23 cellular contexts compared by ENCODE assay signal in genomic region chr3:12325594-12326295, GRCh38. TPM values are rescaled to one million over a fixed set of nuclear protein-coding genes. Genes with fewer than 3 reads are reported as not detected.
DNase-seq lines count a peak whose midpoint lies in the region; ATAC-seq lines count a peak whose summit lies in the region.
"Had no signal": no experiment of that assay in that cellular context is flagged by ENCODE, and none has a peak within 500 bp of the region (broad histone marks: within the 10 kb centered on the region; RNA-seq: fewer than 3 reads in every experiment).

No MANE protein-coding gene starts in this region.

- H3K9me3 Mint-ChIP-seq in activated T-helper 2 cell treated with anti-CD3 and anti-CD28 coated beads, Interferon-gamma antibody, Interleukin-2, Interleukin-4, amounts not matched to agents 10 μg/mL and 5 μg/mL and 100 μg/mL, durations not matched to agents 14 hours and 24 hours and 36 hours: peaks cover 3% of the 10 kb centered on the region
- H3K9me3 Mint-ChIP-seq in activated naive CD4-positive, alpha-beta T cell treated with anti-CD3 and anti-CD28 coated beads, Interleukin-2, amount 50 U/mL, for 72 hours: no peaks in the 10 kb centered on the region
- H3K9me3 Mint-ChIP-seq: activated B cell treated with CpG ODN at 0.5 μM for 24 hours; activated T-helper 1 cell treated with anti-CD3 and anti-CD28 coated beads, Interleukin-12 subunit alpha, Interleukin-12 subunit beta, Interleukin-2, Interleukin-4 antibody, amounts not matched to agents 30 ng/mL and 10 ng/mL and 1 ng/mL, durations not matched to agents 14 hours and 24 hours and 36 hours; CD8-positive, alpha-beta memory T cell; neural progenitor cell; T-helper 2 cell treated with Interferon-gamma antibody and Interleukin-4, amounts not matched to agents 5 μg/mL and 100 μg/mL, for 36 hours had no signal

- H3K4me3 ChIP-seq in BLaER1 (no peak overlapping the region), muscle layer of duodenum (ENCODE audit: low read depth in 1 of 2, low read length in 2 of 2) (no peak overlapping the region)
- H3K4me3 ChIP-seq: cardiac muscle cell, neural progenitor cell, SJCRH30, testis had no signal

- ATAC-seq in activated naive CD4-positive, alpha-beta T cell treated with anti-CD3 and anti-CD28 coated beads, Interleukin-2, amount 50 U/mL, for 72 hours: no peak
- no peak for ATAC-seq in HG03521 (IDR thresholded peaks at IDR 0.05; ENCODE audit: unreplicated experiment)

- DNase-seq in MV-4-11 (lab: John Stamatoyannopoulos, UW): peak; percentile 87
- no peak for DNase-seq in activated T-helper 2 cell treated with anti-CD3 and anti-CD28 coated beads, Interferon-gamma antibody, Interleukin-2, Interleukin-4, amounts not matched to agents 10 μg/mL and 5 μg/mL and 100 μg/mL, durations not matched to agents 14 hours and 24 hours and 36 hours (ENCODE audit: low spot score)
- DNase-seq in stimulated activated CD8-positive, alpha-beta memory T cell treated with anti-CD3 and anti-CD28 coated beads, Interleukin-4, amount 100 ng/mL, for 48 hours: no peak
- no peak for DNase-seq in activated naive CD4-positive, alpha-beta T cell treated with anti-CD3 and anti-CD28 coated beads, Interleukin-2, amount 50 U/mL, for 72 hours (ENCODE audit: low spot score in 2 of 2)
- no peak for DNase-seq in activated effector memory CD4-positive, alpha-beta T cell treated with anti-CD3 and anti-CD28 coated beads, Interleukin-2, amount 50 U/mL, for 16 hours
- DNase-seq: activated B cell treated with CpG ODN at 0.5 μM for 24 hours; CD8-positive, alpha-beta memory T cell; DMS79 treated with DMSO at 0.1 percent for 48 hours; erythroblast; midbrain; NCI-H2081; NCI-H510A treated with DMSO at 0.1 percent for 48 hours; SJCRH30; stimulated activated CD4-positive, alpha-beta T cell treated with anti-CD3 and anti-CD28 coated beads, Interleukin-12 subunit alpha, Interleukin-12 subunit beta, amount 100 ng/mL, for 4 hours; testis had no signal

- intact Hi-C loops in activated T-helper 2 cell treated with anti-CD3 and anti-CD28 coated beads, Interferon-gamma antibody, Interleukin-2, Interleukin-4, amounts not matched to agents 10 μg/mL and 5 μg/mL and 100 μg/mL, durations not matched to agents 14 hours and 24 hours and 36 hours (cut with micrococcal nuclease): loop anchor here (1.0 kb wide), 1 partner anchor 11 kb away; no protein-coding TSS in a partner anchor

- no peaks in the 10 kb centered on the region for H3K27me3 ChIP-seq in BLaER1
- no peaks in the 10 kb centered on the region for H3K27me3 ChIP-seq in muscle layer of duodenum (ENCODE audit: low read depth, low read length)
- H3K27me3 ChIP-seq: neural progenitor cell, SJCRH30, testis had no signal

- H3K4me1 Mint-ChIP-seq in activated T-helper 2 cell treated with anti-CD3 and anti-CD28 coated beads, Interferon-gamma antibody, Interleukin-2, Interleukin-4, amounts not matched to agents 10 μg/mL and 5 μg/mL and 100 μg/mL, durations not matched to agents 14 hours and 24 hours and 36 hours (ENCODE audit: low read depth): peaks cover 9% of the 10 kb centered on the region
- H3K4me1 Mint-ChIP-seq: activated B cell treated with CpG ODN at 0.5 μM for 24 hours; CD8-positive, alpha-beta memory T cell; neural progenitor cell had no signal

- no peak overlapping the region for H3K27ac ChIP-seq in BLaER1
- peak overlapping the region; percentile 18 for H3K27ac ChIP-seq in muscle layer of duodenum (ENCODE audit: low read length)
- H3K27ac ChIP-seq: cardiac muscle cell, neural progenitor cell, SJCRH30, testis had no signal

- H3K4me1 ChIP-seq in BLaER1 (peaks cover 18% of the 10 kb centered on the region), muscle layer of duodenum (ENCODE audit: control insufficient read depth in 1 of 2, insufficient read depth in 2 of 2, low read length in 2 of 2) (peaks cover 0 to 4% of the 10 kb centered on the region in 2 donors)
- H3K4me1 ChIP-seq: neural progenitor cell, SJCRH30, testis had no signal

- peak overlapping the region; percentile 43 for H3K4me2 ChIP-seq in BLaER1
- H3K4me2 ChIP-seq: neural progenitor cell had no signal

- H3K4me3 Mint-ChIP-seq in activated T-helper 2 cell treated with anti-CD3 and anti-CD28 coated beads, Interferon-gamma antibody, Interleukin-2, Interleukin-4, amounts not matched to agents 10 μg/mL and 5 μg/mL and 100 μg/mL, durations not matched to agents 14 hours and 24 hours and 36 hours (ENCODE audit: low read depth): no peak overlapping the region
- H3K4me3 Mint-ChIP-seq: activated B cell treated with CpG ODN at 0.5 μM for 24 hours; activated T-helper 1 cell treated with anti-CD3 and anti-CD28 coated beads, Interleukin-12 subunit alpha, Interleukin-12 subunit beta, Interleukin-2, Interleukin-4 antibody, amounts not matched to agents 30 ng/mL and 10 ng/mL and 1 ng/mL, durations not matched to agents 14 hours and 24 hours and 36 hours; CD8-positive, alpha-beta memory T cell; neural progenitor cell; T-helper 2 cell treated with Interferon-gamma antibody and Interleukin-4, amounts not matched to agents 5 μg/mL and 100 μg/mL, for 36 hours had no signal

- H3K36me3 Mint-ChIP-seq in activated T-helper 2 cell treated with anti-CD3 and anti-CD28 coated beads, Interferon-gamma antibody, Interleukin-2, Interleukin-4, amounts not matched to agents 10 μg/mL and 5 μg/mL and 100 μg/mL, durations not matched to agents 14 hours and 24 hours and 36 hours (ENCODE audit: low read depth): peaks cover 28% of the 10 kb centered on the region
- H3K36me3 Mint-ChIP-seq in activated naive CD4-positive, alpha-beta T cell treated with anti-CD3 and anti-CD28 coated beads, Interleukin-2, amount 50 U/mL, for 72 hours: no peaks in the 10 kb centered on the region
- H3K36me3 Mint-ChIP-seq: CD8-positive, alpha-beta memory T cell; neural progenitor cell had no signal

- H3K27ac Mint-ChIP-seq in activated T-helper 2 cell treated with anti-CD3 and anti-CD28 coated beads, Interferon-gamma antibody, Interleukin-2, Interleukin-4, amounts not matched to agents 10 μg/mL and 5 μg/mL and 100 μg/mL, durations not matched to agents 14 hours and 24 hours and 36 hours: peak overlapping the region; percentile 58
- no peak overlapping the region for H3K27ac Mint-ChIP-seq in activated naive CD4-positive, alpha-beta T cell treated with anti-CD3 and anti-CD28 coated beads, Interleukin-2, amount 50 U/mL, for 72 hours
- H3K27ac Mint-ChIP-seq: activated B cell treated with CpG ODN at 0.5 μM for 24 hours; activated T-helper 1 cell treated with anti-CD3 and anti-CD28 coated beads, Interleukin-12 subunit alpha, Interleukin-12 subunit beta, Interleukin-2, Interleukin-4 antibody, amounts not matched to agents 30 ng/mL and 10 ng/mL and 1 ng/mL, durations not matched to agents 14 hours and 24 hours and 36 hours; CD8-positive, alpha-beta memory T cell; neural progenitor cell; T-helper 2 cell treated with Interferon-gamma antibody and Interleukin-4, amounts not matched to agents 5 μg/mL and 100 μg/mL, for 36 hours had no signal

- H3K27me3 Mint-ChIP-seq in activated T-helper 2 cell treated with anti-CD3 and anti-CD28 coated beads, Interferon-gamma antibody, Interleukin-2, Interleukin-4, amounts not matched to agents 10 μg/mL and 5 μg/mL and 100 μg/mL, durations not matched to agents 14 hours and 24 hours and 36 hours (ENCODE audit: low read depth): peaks cover 8% of the 10 kb centered on the region

- H3K9me3 ChIP-seq in BLaER1 (no peaks in the 10 kb centered on the region), muscle layer of duodenum (ENCODE audit: control insufficient read depth in 1 of 2, low read length in 2 of 2) (no peaks in the 10 kb centered on the region)
- H3K9me3 ChIP-seq: SJCRH30, testis had no signal

- H3K9ac ChIP-seq in BLaER1: no peak overlapping the region
- H3K9ac ChIP-seq: neural progenitor cell had no signal

- no peaks in the 10 kb centered on the region for H4K20me1 ChIP-seq in BLaER1

- H3K36me3 ChIP-seq in BLaER1 (no peaks in the 10 kb centered on the region), muscle layer of duodenum (ENCODE audit: control insufficient read depth in 1 of 2, insufficient read depth in 2 of 2, low read length in 2 of 2) (no peaks in the 10 kb centered on the region)
- H3K36me3 ChIP-seq: cardiac muscle cell, neural progenitor cell, SJCRH30 had no signal

RNA-seq across cellular contexts. Expression of gene PPARG, which starts 36.9 kb away (rescaled TPM):
- 40.1 and 43.6 TPM in 2 replicates for total RNA-seq in activated T-helper 2 cell treated with anti-CD3 and anti-CD28 coated beads, Interferon-gamma antibody, Interleukin-2, Interleukin-4, amounts not matched to agents 10 μg/mL and 5 μg/mL and 100 μg/mL, durations not matched to agents 14 hours and 24 hours and 36 hours
- under 1 TPM in 1 of 2 donors, not detected in 1; 0.14 TPM for total RNA-seq in activated naive CD4-positive, alpha-beta T cell treated with anti-CD3 and anti-CD28 coated beads, Interleukin-2, amount 50 U/mL, for 72 hours
- total RNA-seq: activated B cell treated with CpG ODN at 0.5 μM for 24 hours, OCI-LY7 had no signal

Comparison
In these comparisons a context has a peak if more than half of its experiments do, and no peak if none do; other contexts are left out.
1. RNA of gene PPARG, which starts 36.9 kb away (total RNA-seq): 40.1 to 43.6 TPM in activated T-helper 2 cell treated with anti-CD3 and anti-CD28 coated beads, Interferon-gamma antibody, Interleukin-2, Interleukin-4, amounts not matched to agents 10 μg/mL and 5 μg/mL and 100 μg/mL, durations not matched to agents 14 hours and 24 hours and 36 hours; 0.14 TPM in activated naive CD4-positive, alpha-beta T cell treated with anti-CD3 and anti-CD28 coated beads, Interleukin-2, amount 50 U/mL, for 72 hours; every median in the first group is over 10 times any median in the second.